In the genomic region with DNA sequence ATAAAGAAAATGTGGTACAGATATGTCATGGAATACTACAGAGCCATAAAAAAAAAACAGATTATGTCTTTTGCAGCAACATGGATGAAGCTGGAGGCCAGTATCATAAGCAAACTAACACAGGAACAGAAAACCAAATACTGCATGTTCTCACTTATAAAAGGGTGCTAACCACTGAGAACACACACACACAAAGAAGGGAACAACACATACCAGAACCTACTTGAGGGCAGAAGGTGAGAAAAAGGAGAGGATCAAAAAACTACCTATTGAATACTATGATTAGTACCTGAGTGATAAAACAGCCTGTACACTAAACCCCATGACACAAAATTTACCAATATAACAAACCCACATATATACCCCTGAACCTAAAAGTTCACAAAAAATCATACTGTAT, we compare ENCODE assay signal across 33 cellular contexts.
"Had no signal": no experiment of that assay in that cellular context is flagged by ENCODE, and none has a peak within 500 bp of the region (broad histone marks: within the 10 kb centered on the region; RNA-seq: fewer than 3 reads in every experiment).

No MANE protein-coding gene starts in this region.

- H3K4me1 Mint-ChIP-seq: activated B cell treated with CpG ODN at 0.5 μM for 24 hours; activated CD4-positive, alpha-beta memory T cell treated with anti-CD3 and anti-CD28 coated beads, Interleukin-2, amount 10 ng/mL, durations not matched to agents 7 days and 5 days; activated CD4-positive, alpha-beta T cell treated with anti-CD3 and anti-CD28 coated beads, Interleukin-2, amount 10 ng/mL, durations not matched to agents 7 days and 5 days; activated CD8-positive, alpha-beta memory T cell treated with anti-CD3 and anti-CD28 coated beads, Interleukin-2, amount 10 ng/mL, durations not matched to agents 7 days and 5 days; activated naive CD4-positive, alpha-beta T cell treated with anti-CD3 and anti-CD28 coated beads, Interleukin-2, amount 10 ng/mL, durations not matched to agents 7 days and 5 days; activated naive CD8-positive, alpha-beta T cell treated with anti-CD3 and anti-CD28 coated beads, Interleukin-2, amount 10 ng/mL, durations not matched to agents 7 days and 5 days had no signal

- H3K27me3 ChIP-seq: brain microvascular endothelial cell, esophagus squamous epithelium, gastroesophageal sphincter had no signal

- H3K4me3 Mint-ChIP-seq: activated B cell treated with CpG ODN at 0.5 μM for 24 hours; activated CD4-positive, alpha-beta memory T cell treated with anti-CD3 and anti-CD28 coated beads, Interleukin-2, amount 10 ng/mL, durations not matched to agents 7 days and 5 days; activated CD4-positive, alpha-beta T cell treated with anti-CD3 and anti-CD28 coated beads, Interleukin-2, amount 10 ng/mL, durations not matched to agents 7 days and 5 days; activated CD8-positive, alpha-beta memory T cell treated with anti-CD3 and anti-CD28 coated beads, Interleukin-2, amount 10 ng/mL, durations not matched to agents 7 days and 5 days; activated naive CD4-positive, alpha-beta T cell treated with anti-CD3 and anti-CD28 coated beads, Interleukin-2, amount 10 ng/mL, durations not matched to agents 7 days and 5 days; activated naive CD8-positive, alpha-beta T cell treated with anti-CD3 and anti-CD28 coated beads, Interleukin-2, amount 10 ng/mL, durations not matched to agents 7 days and 5 days; T-helper 17 cell; T-helper 2 cell treated with Interferon-gamma antibody and Interleukin-4, amounts not matched to agents 5 μg/mL and 100 μg/mL, for 36 hours had no signal

- H3K9me3 Mint-ChIP-seq: activated B cell treated with CpG ODN at 0.5 μM for 24 hours; activated naive CD4-positive, alpha-beta T cell treated with anti-CD3 and anti-CD28 coated beads, Interleukin-2, amount 50 U/mL, for 72 hours; T-helper 2 cell treated with Interferon-gamma antibody and Interleukin-4, amounts not matched to agents 5 μg/mL and 100 μg/mL, for 36 hours had no signal

- DNase-seq: activated B cell treated with CpG ODN at 0.5 μM for 24 hours; activated CD4-positive, alpha-beta memory T cell treated with anti-CD3 and anti-CD28 coated beads, Interleukin-2, amount 10 ng/mL, durations not matched to agents 7 days and 5 days; activated CD4-positive, alpha-beta T cell treated with anti-CD3 and anti-CD28 coated beads, Interleukin-2, amount 10 ng/mL, durations not matched to agents 7 days and 5 days; activated CD4-positive, alpha-beta T cell treated with anti-CD3 and anti-CD28 coated beads, Interleukin-2, amount 50 U/mL, for 4 hours; activated CD8-positive, alpha-beta memory T cell treated with anti-CD3 and anti-CD28 coated beads, Interleukin-2, amount 10 ng/mL, durations not matched to agents 7 days and 5 days; activated CD8-positive, alpha-beta memory T cell treated with anti-CD3 and anti-CD28 coated beads, Interleukin-2, amount 50 U/mL, for 4 hours; activated gamma-delta T cell; activated naive CD4-positive, alpha-beta T cell; activated naive CD4-positive, alpha-beta T cell treated with anti-CD3 and anti-CD28 coated beads, Interleukin-2, amount 10 ng/mL, durations not matched to agents 7 days and 5 days; activated naive CD8-positive, alpha-beta T cell treated with anti-CD3 and anti-CD28 coated beads, Interleukin-2, amount 10 ng/mL, durations not matched to agents 7 days and 5 days; activated T-cell treated with anti-CD3 and anti-CD28 coated beads, Interleukin-2, amount 50 U/mL, for 1 hour; activated T-cell treated with anti-CD3 and anti-CD28 coated beads, Interleukin-2, amount 50 U/mL, for 48 hours; anterior cingulate cortex; brain microvascular endothelial cell; cortex of kidney; dermis blood vessel endothelial cell; effector CD4-positive, alpha-beta T cell; esophagus squamous epithelium; foreskin melanocyte; T-helper 1 cell; T-helper 17 cell; T1000; WERI-Rb-1 had no signal

- H3K36me3 ChIP-seq: brain microvascular endothelial cell, esophagus squamous epithelium, gastroesophageal sphincter, WERI-Rb-1 had no signal

- H3K27ac Mint-ChIP-seq: activated B cell treated with CpG ODN at 0.5 μM for 24 hours; activated CD4-positive, alpha-beta memory T cell treated with anti-CD3 and anti-CD28 coated beads, Interleukin-2, amount 10 ng/mL, durations not matched to agents 7 days and 5 days; activated CD4-positive, alpha-beta T cell treated with anti-CD3 and anti-CD28 coated beads, Interleukin-2, amount 10 ng/mL, durations not matched to agents 7 days and 5 days; activated CD8-positive, alpha-beta memory T cell treated with anti-CD3 and anti-CD28 coated beads, Interleukin-2, amount 10 ng/mL, durations not matched to agents 7 days and 5 days; activated naive CD4-positive, alpha-beta T cell treated with anti-CD3 and anti-CD28 coated beads, Interleukin-2, amount 10 ng/mL, durations not matched to agents 7 days and 5 days; activated naive CD4-positive, alpha-beta T cell treated with anti-CD3 and anti-CD28 coated beads, Interleukin-2, amount 50 U/mL, for 72 hours; activated naive CD8-positive, alpha-beta T cell treated with anti-CD3 and anti-CD28 coated beads, Interleukin-2, amount 10 ng/mL, durations not matched to agents 7 days and 5 days; T-helper 17 cell; T-helper 2 cell treated with Interferon-gamma antibody and Interleukin-4, amounts not matched to agents 5 μg/mL and 100 μg/mL, for 36 hours had no signal

- FAIRE-seq: astrocyte, bronchial epithelial cell, colon, endometrium, endothelial cell of umbilical vein had no signal

- H3K27me3 Mint-ChIP-seq: activated B cell treated with CpG ODN at 0.5 μM for 24 hours; activated CD4-positive, alpha-beta memory T cell treated with anti-CD3 and anti-CD28 coated beads, Interleukin-2, amount 10 ng/mL, durations not matched to agents 7 days and 5 days; activated CD4-positive, alpha-beta T cell treated with anti-CD3 and anti-CD28 coated beads, Interleukin-2, amount 10 ng/mL, durations not matched to agents 7 days and 5 days; activated CD8-positive, alpha-beta memory T cell treated with anti-CD3 and anti-CD28 coated beads, Interleukin-2, amount 10 ng/mL, durations not matched to agents 7 days and 5 days; activated naive CD4-positive, alpha-beta T cell treated with anti-CD3 and anti-CD28 coated beads, Interleukin-2, amount 10 ng/mL, durations not matched to agents 7 days and 5 days; activated naive CD8-positive, alpha-beta T cell treated with anti-CD3 and anti-CD28 coated beads, Interleukin-2, amount 10 ng/mL, durations not matched to agents 7 days and 5 days; T-helper 17 cell had no signal

- H3K4me1 ChIP-seq: esophagus squamous epithelium, gastroesophageal sphincter had no signal

- H3K9me3 ChIP-seq: esophagus squamous epithelium, gastroesophageal sphincter had no signal

- H3K4me3 ChIP-seq: esophagus squamous epithelium, gastroesophageal sphincter had no signal

- ATAC-seq: activated CD4-positive, CD25-positive, alpha-beta regulatory T cell treated with anti-CD3 and anti-CD28 coated beads, Interleukin-2, amount 50 U/mL, for 24 hours; activated CD8-positive, alpha-beta memory T cell treated with anti-CD3 and anti-CD28 coated beads, Interleukin-2, amount 10 ng/mL, durations not matched to agents 7 days and 5 days; gastroesophageal sphincter; T-helper 17 cell had no signal

- H3K36me3 Mint-ChIP-seq: activated naive CD4-positive, alpha-beta T cell treated with anti-CD3 and anti-CD28 coated beads, Interleukin-2, amount 10 ng/mL, durations not matched to agents 7 days and 5 days; activated naive CD8-positive, alpha-beta T cell treated with anti-CD3 and anti-CD28 coated beads, Interleukin-2, amount 10 ng/mL, durations not matched to agents 7 days and 5 days had no signal

- H3K27ac ChIP-seq: brain microvascular endothelial cell, epithelial cell of prostate, esophagus squamous epithelium, gastroesophageal sphincter, WERI-Rb-1 had no signal
